8 cellular contexts compared by ENCODE assay signal in the genomic region with DNA sequence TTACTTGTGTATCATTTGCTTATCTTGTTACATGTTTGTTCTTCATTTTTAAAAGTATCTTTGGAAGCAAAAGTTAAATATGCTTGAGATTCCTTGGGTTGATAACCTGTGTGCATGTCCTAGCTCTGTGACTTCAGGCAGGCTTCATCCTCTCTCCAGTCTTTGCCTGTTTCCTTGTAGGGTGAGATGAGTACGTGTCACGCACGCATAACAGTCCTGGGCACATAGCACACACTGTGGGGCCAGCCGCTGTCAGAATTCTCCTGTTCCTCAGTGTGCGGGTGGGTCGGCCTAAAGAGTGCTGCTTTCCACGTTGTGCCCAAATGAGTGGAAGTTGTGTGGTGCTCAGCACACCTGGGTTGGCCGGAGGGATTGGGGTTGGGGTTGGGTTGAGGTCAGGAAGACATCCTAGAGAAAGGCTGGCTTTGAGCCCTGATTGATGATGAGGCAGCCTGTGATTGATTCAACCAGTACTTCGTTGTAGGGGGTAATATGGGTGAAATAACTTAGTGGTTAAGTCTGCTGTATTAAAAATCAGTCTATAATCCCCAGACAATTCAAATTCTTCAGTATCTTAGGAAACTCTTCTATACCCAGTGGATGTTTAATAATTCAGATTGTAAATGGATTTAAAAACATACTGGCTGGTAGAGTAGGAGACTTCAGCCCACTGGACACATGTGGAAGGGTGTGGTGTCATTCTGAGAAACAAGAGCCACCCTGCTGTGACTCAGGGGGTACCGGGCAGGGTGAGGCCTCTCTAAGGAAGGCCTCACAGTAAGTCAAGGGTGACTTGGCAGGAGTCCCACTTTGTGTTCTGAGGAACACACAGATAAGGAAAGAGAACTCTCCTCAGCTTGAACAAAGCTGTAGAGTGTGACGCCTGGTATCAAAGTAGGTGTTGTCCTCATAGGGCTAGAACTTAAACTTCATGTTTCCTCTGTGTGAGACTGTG. TPM values are rescaled to one million over a fixed set of nuclear protein-coding genes. Genes with fewer than 3 reads are reported as not detected.
DNase-seq lines count a peak whose midpoint lies in the region; ATAC-seq and TF ChIP-seq lines count a peak whose summit lies in the region.

No MANE protein-coding gene starts in this region.

- peak; percentile 68 to 92 for ATAC-seq in natural killer cell treated with Interleukin-12 subunit alpha and Interleukin-12 subunit beta and Interleukin-15 and Interleukin-18, amount 100 ng/mL, for 72 hours
- no peak for ATAC-seq in GM18519 (IDR thresholded peaks at IDR 0.05; ENCODE audit: low FRiP score, unreplicated experiment)

- peak; percentile 60 for DNase-seq in AG09319 (ENCODE audit: extremely low read depth, low read depth)
- peak; percentile 83 for DNase-seq in H4 (ENCODE audit: low spot score)
- no peak for DNase-seq in endothelial cell (ENCODE audit: low spot score)
- no peak for DNase-seq in natural killer cell treated with Interleukin-12 subunit alpha and Interleukin-12 subunit beta and Interleukin-15 and Interleukin-18, amount 100 ng/mL, for 72 hours (ENCODE audit: low spot score)
- no peak for DNase-seq in iPS-NIHi11 (ENCODE audit: low spot score)
- DNase-seq in activated gamma-delta T cell (lab: John Stamatoyannopoulos, UW) = no peak

- H3K4me3 Mint-ChIP-seq in T-helper 1 cell treated with Interleukin-12 subunit alpha and Interleukin-12 subunit beta and Interleukin-4 antibody, amounts not matched to agents 30 μg/mL and 1 μg/mL, for 36 hours = no peak overlapping the region
- H3K4me3 Mint-ChIP-seq in endothelial cell (ENCODE audit: unreplicated experiment) = peak overlapping the region; percentile 28
- no peak overlapping the region for H3K4me3 Mint-ChIP-seq in natural killer cell treated with Interleukin-12 subunit alpha and Interleukin-12 subunit beta and Interleukin-15 and Interleukin-18, amount 100 ng/mL, for 72 hours

- no peaks in the 10 kb centered on the region for H3K9me3 Mint-ChIP-seq in T-helper 1 cell treated with Interleukin-12 subunit alpha and Interleukin-12 subunit beta and Interleukin-4 antibody, amounts not matched to agents 30 μg/mL and 1 μg/mL, for 36 hours
- H3K9me3 Mint-ChIP-seq in endothelial cell (ENCODE audit: unreplicated experiment) = no peaks in the 10 kb centered on the region
- no peaks in the 10 kb centered on the region for H3K9me3 Mint-ChIP-seq in natural killer cell treated with Interleukin-12 subunit alpha and Interleukin-12 subunit beta and Interleukin-15 and Interleukin-18, amount 100 ng/mL, for 72 hours

- TF ChIP-seq CTCF in AG09319 (IDR thresholded peaks at IDR 0.05; ENCODE audit: low read depth, low read length) = no peak
- TF ChIP-seq CTCF in endothelial cell (IDR thresholded peaks at IDR 0.05; ENCODE audit: unreplicated experiment) = no peak

- peaks cover 29% of the 10 kb centered on the region for H3K4me1 Mint-ChIP-seq in T-helper 1 cell treated with Interleukin-12 subunit alpha and Interleukin-12 subunit beta and Interleukin-4 antibody, amounts not matched to agents 30 μg/mL and 1 μg/mL, for 36 hours (ENCODE audit: low read depth)
- H3K4me1 Mint-ChIP-seq in endothelial cell (ENCODE audit: unreplicated experiment) = peaks cover 12% of the 10 kb centered on the region
- H3K4me1 Mint-ChIP-seq in natural killer cell treated with Interleukin-12 subunit alpha and Interleukin-12 subunit beta and Interleukin-15 and Interleukin-18, amount 100 ng/mL, for 72 hours (ENCODE audit: low read depth in 2 of 2) = peaks cover 40 to 55% of the 10 kb centered on the region in 2 donors

- H3K36me3 Mint-ChIP-seq in T-helper 1 cell treated with Interleukin-12 subunit alpha and Interleukin-12 subunit beta and Interleukin-4 antibody, amounts not matched to agents 30 μg/mL and 1 μg/mL, for 36 hours (ENCODE audit: low read depth) = peaks cover 27% of the 10 kb centered on the region
- peaks cover 45% of the 10 kb centered on the region for H3K36me3 Mint-ChIP-seq in endothelial cell (ENCODE audit: low read depth, unreplicated experiment)
- H3K36me3 Mint-ChIP-seq in natural killer cell treated with Interleukin-12 subunit alpha and Interleukin-12 subunit beta and Interleukin-15 and Interleukin-18, amount 100 ng/mL, for 72 hours = no peaks in the 10 kb centered on the region

- no peaks in the 10 kb centered on the region for H3K27me3 Mint-ChIP-seq in T-helper 1 cell treated with Interleukin-12 subunit alpha and Interleukin-12 subunit beta and Interleukin-4 antibody, amounts not matched to agents 30 μg/mL and 1 μg/mL, for 36 hours (ENCODE audit: low read depth)
- H3K27me3 Mint-ChIP-seq in endothelial cell (ENCODE audit: unreplicated experiment) = peaks cover 5% of the 10 kb centered on the region
- H3K27me3 Mint-ChIP-seq in natural killer cell treated with Interleukin-12 subunit alpha and Interleukin-12 subunit beta and Interleukin-15 and Interleukin-18, amount 100 ng/mL, for 72 hours = no peaks in the 10 kb centered on the region

- peak overlapping the region; percentile 32 for H3K27ac Mint-ChIP-seq in T-helper 1 cell treated with Interleukin-12 subunit alpha and Interleukin-12 subunit beta and Interleukin-4 antibody, amounts not matched to agents 30 μg/mL and 1 μg/mL, for 36 hours
- peak overlapping the region; percentile 24 for H3K27ac Mint-ChIP-seq in endothelial cell (ENCODE audit: unreplicated experiment)
- peak overlapping the region; percentile 76 to 78 for H3K27ac Mint-ChIP-seq in natural killer cell treated with Interleukin-12 subunit alpha and Interleukin-12 subunit beta and Interleukin-15 and Interleukin-18, amount 100 ng/mL, for 72 hours

RNA-seq across cellular contexts. Expression of gene RAC1, which starts 18.7 kb away (rescaled TPM):
- total RNA-seq in H4 (2014; rRNA removed; shearing (Covaris generic)) = 136 and 203 TPM in 2 replicates
- 307 TPM for total RNA-seq in endothelial cell (ENCODE audit: unreplicated experiment)
- 100 to 1,000 TPM; 160 to 192 TPM for total RNA-seq in natural killer cell treated with Interleukin-12 subunit alpha and Interleukin-12 subunit beta and Interleukin-15 and Interleukin-18, amount 100 ng/mL, for 72 hours

RNA-seq across cellular contexts. Expression of gene FAM220A, which starts 44.2 kb away (rescaled TPM):
- total RNA-seq in H4 (2014; rRNA removed; shearing (Covaris generic)) = 52.1 and 58.0 TPM in 2 replicates
- 15.6 TPM for total RNA-seq in endothelial cell (ENCODE audit: unreplicated experiment)
- total RNA-seq in natural killer cell treated with Interleukin-12 subunit alpha and Interleukin-12 subunit beta and Interleukin-15 and Interleukin-18, amount 100 ng/mL, for 72 hours = 10 to 100 TPM in 1 of 2 donors, 1 to 10 TPM in 1; 9.2 to 12.7 TPM

RNA-seq across cellular contexts. Expression of gene DAGLB, which starts 54.8 kb away (rescaled TPM):
- 16.2 and 29.2 TPM in 2 replicates for total RNA-seq in H4 (2014; rRNA removed; shearing (Covaris generic))
- 27.2 TPM for total RNA-seq in endothelial cell (ENCODE audit: unreplicated experiment)
- 10 to 100 TPM; 19.6 to 30.6 TPM for total RNA-seq in natural killer cell treated with Interleukin-12 subunit alpha and Interleukin-12 subunit beta and Interleukin-15 and Interleukin-18, amount 100 ng/mL, for 72 hours

Comparison
In these comparisons a context has a peak if more than half of its experiments do, and no peak if none do; other contexts are left out.
1. DNase-seq: peak in AG09319 (single experiment) and H4 (single experiment); none in endothelial cell (single experiment), natural killer cell treated with Interleukin-12 subunit alpha and Interleukin-12 subunit beta and Interleukin-15 and Interleukin-18, amount 100 ng/mL, for 72 hours (single experiment), iPS-NIHi11 (single experiment) and activated gamma-delta T cell (single experiment).
2. H3K27ac Mint-ChIP-seq: peak in every context shown above with its lines; median percentile 77 in natural killer cell treated with Interleukin-12 subunit alpha and Interleukin-12 subunit beta and Interleukin-15 and Interleukin-18, amount 100 ng/mL, for 72 hours; 32 in T-helper 1 cell treated with Interleukin-12 subunit alpha and Interleukin-12 subunit beta and Interleukin-4 antibody, amounts not matched to agents 30 μg/mL and 1 μg/mL, for 36 hours; 24 in endothelial cell.